ENCODE assay signal across 1 cellular context in the genomic region with DNA sequence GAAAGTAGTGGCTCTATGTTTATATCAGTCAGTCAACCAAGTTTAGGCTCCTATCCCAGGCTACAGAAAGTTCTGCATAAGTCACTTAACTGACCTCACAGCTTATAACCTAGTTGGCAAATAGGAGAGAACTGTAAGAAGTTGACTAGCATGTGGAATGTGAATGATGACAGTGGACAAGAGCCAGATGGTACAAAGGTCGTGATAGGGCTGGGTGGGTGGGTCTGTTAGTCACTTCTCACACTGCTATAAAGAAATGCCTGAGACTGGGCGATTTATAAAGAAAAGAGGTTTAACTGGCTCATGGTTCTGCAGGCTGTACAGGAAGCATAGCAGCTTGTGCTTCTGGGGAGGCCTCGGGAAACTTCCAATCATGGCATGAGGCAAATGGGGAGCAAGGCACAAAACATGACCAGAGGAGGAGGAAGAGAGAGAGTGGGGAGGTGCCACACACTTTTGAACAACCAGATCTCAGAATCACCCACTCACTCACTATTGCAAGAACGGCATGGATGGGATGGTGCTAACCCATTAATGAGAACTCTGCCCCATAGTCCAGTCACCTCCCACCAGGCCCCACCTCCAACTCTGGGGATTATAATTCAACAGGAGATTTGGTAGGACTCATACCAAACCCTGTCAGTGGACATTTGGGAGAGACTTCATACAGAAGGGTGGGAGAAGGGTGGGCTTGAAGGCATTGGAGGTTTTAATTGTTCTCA.
TF ChIP-seq lines count a peak whose summit lies in the region.

No MANE protein-coding gene starts in this region.

TF ChIP-seq in SK-N-SH, 30 proteins besides CTCF, POLR2A, EP300 and RAD21 (continued from another document):
- TF ChIP-seq, protein P1, sequence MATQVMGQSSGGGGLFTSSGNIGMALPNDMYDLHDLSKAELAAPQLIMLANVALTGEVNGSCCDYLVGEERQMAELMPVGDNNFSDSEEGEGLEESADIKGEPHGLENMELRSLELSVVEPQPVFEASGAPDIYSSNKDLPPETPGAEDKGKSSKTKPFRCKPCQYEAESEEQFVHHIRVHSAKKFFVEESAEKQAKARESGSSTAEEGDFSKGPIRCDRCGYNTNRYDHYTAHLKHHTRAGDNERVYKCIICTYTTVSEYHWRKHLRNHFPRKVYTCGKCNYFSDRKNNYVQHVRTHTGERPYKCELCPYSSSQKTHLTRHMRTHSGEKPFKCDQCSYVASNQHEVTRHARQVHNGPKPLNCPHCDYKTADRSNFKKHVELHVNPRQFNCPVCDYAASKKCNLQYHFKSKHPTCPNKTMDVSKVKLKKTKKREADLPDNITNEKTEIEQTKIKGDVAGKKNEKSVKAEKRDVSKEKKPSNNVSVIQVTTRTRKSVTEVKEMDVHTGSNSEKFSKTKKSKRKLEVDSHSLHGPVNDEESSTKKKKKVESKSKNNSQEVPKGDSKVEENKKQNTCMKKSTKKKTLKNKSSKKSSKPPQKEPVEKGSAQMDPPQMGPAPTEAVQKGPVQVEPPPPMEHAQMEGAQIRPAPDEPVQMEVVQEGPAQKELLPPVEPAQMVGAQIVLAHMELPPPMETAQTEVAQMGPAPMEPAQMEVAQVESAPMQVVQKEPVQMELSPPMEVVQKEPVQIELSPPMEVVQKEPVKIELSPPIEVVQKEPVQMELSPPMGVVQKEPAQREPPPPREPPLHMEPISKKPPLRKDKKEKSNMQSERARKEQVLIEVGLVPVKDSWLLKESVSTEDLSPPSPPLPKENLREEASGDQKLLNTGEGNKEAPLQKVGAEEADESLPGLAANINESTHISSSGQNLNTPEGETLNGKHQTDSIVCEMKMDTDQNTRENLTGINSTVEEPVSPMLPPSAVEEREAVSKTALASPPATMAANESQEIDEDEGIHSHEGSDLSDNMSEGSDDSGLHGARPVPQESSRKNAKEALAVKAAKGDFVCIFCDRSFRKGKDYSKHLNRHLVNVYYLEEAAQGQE (IDR thresholded peaks at IDR 0.05; ENCODE audit: low read depth, low read length) = no peak
- TF ChIP-seq SMC3 (IDR thresholded peaks at IDR 0.05; ENCODE audit: low read depth, low read length) (no peak), MEF2A (IDR thresholded peaks at IDR 0.05; ENCODE audit: borderline replicate concordance, low read depth) (no peak), MXI1 (IDR thresholded peaks at IDR 0.05; ENCODE audit: low read depth, low read length) (no peak), JUND (IDR thresholded peaks at IDR 0.05) (no peak), POLR2AphosphoS5 (IDR thresholded peaks at IDR 0.05; ENCODE audit: low read depth, low read length) (no peak), SIN3A (IDR thresholded peaks at IDR 0.05; ENCODE audit: borderline replicate concordance, low read depth, low read length) (no peak)
TF ChIP-seq in SK-N-SH: peak in this region for 2.
